In genomic region chr2:197708331-197708730, GRCh38 we compare ENCODE assay signal across 1 cellular context.
TF ChIP-seq lines count a peak whose summit lies in the region.

No MANE protein-coding gene starts in this region.

TF ChIP-seq in GM23338, 12 proteins besides CTCF, POLR2A, EP300 and RAD21 (continued from another document):
- TF ChIP-seq ZNF462 (CRISPR knock-in tag; IDR thresholded peaks at IDR 0.05) (no peak), ETS1 (IDR thresholded peaks at IDR 0.05) (no peak)
